8 cellular contexts compared by ENCODE assay signal in the genomic region with DNA sequence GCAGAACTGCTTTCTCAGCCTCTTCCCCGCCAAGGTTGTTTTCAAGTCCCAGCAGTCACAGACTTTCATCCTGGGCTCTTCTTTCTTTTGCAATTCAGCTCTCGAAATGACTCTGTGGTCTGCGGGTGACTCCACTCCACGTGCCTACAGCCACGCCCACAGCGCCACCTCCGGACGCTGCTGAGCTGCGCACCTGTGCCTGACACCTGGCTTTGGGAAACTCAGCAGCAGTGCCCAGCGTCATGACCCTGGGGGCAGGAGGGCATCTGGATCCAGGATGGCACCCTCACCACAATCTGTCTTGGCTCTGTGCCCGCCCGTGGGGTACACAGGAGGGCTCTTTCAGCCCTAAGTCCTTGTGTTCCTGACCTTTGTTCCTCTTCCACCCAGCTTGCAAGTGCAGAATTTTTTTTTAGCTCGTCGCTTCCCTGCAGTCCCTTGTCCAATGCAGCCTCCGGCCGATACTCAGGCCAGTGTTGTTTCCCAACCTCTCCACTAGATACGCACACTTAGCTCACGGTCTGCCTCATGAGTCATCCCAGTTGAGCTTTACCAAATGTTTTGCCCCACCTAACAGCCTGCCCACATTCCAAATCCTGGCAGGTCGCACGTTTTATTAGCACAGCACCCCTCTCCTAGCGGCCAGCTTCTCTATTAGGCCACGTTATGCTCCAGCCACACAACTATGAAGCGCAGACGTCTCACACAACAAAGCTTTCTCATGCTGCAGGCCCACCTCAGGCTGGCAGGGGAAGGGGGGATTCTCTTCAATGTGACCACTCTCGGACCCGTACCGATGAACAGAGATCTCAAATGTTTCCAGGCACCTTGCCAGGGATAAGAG. TPM values are rescaled to one million over a fixed set of nuclear protein-coding genes. Genes with fewer than 3 reads are reported as not detected.
A peak's percentile ranks its signal among the peaks of the same experiment; 100 is the strongest.
DNase-seq lines count a peak whose midpoint lies in the region; ATAC-seq lines count a peak whose summit lies in the region.

No MANE protein-coding gene starts in this region.

- DNase-seq in COLO668 (lab: John Stamatoyannopoulos, UW; ENCODE audit: unreplicated experiment) = peak; percentile 87
- DNase-seq in SKM-1 treated with dmso at 0.1 percent for 144 hours (lab: John Stamatoyannopoulos, UW; ENCODE audit: unreplicated experiment) = peak; percentile 89
- peak; percentile 65 for DNase-seq in activated naive CD8-positive, alpha-beta T cell treated with anti-CD3 and anti-CD28 coated beads, Interleukin-2, amount 50 U/mL, for 24 hours
- DNase-seq in islet precursor cell = peak; percentile 83
- peak; percentile 21 for DNase-seq in stimulated activated CD8-positive, alpha-beta memory T cell treated with anti-CD3 and anti-CD28 coated beads, Interleukin-12 subunit alpha, Interleukin-12 subunit beta, amount 100 ng/mL, for 4 hours (ENCODE audit: low read depth)
- DNase-seq in posterior vena cava (ENCODE audit: low spot score) = no peak
- no peak for DNase-seq in NCI-H82 (lab: John Stamatoyannopoulos, UW)

- peak; percentile 42 for ATAC-seq in HG02852 (IDR thresholded peaks at IDR 0.05; ENCODE audit: unreplicated experiment)
- ATAC-seq in activated naive CD8-positive, alpha-beta T cell treated with anti-CD3 and anti-CD28 coated beads, Interleukin-2, amount 50 U/mL, for 24 hours = peak; percentile 64

- H3K27me3 Mint-ChIP-seq in activated naive CD8-positive, alpha-beta T cell treated with anti-CD3 and anti-CD28 coated beads, Interleukin-2, amount 50 U/mL, for 24 hours = no peaks in the 10 kb centered on the region

- H3K4me1 Mint-ChIP-seq in activated naive CD8-positive, alpha-beta T cell treated with anti-CD3 and anti-CD28 coated beads, Interleukin-2, amount 50 U/mL, for 24 hours = peaks cover 29% of the 10 kb centered on the region

- H3K27ac Mint-ChIP-seq in activated naive CD8-positive, alpha-beta T cell treated with anti-CD3 and anti-CD28 coated beads, Interleukin-2, amount 50 U/mL, for 24 hours = peak overlapping the region; percentile 59

- H3K4me3 Mint-ChIP-seq in activated naive CD8-positive, alpha-beta T cell treated with anti-CD3 and anti-CD28 coated beads, Interleukin-2, amount 50 U/mL, for 24 hours = no peak overlapping the region

- no peaks in the 10 kb centered on the region for H3K9me3 Mint-ChIP-seq in activated naive CD8-positive, alpha-beta T cell treated with anti-CD3 and anti-CD28 coated beads, Interleukin-2, amount 50 U/mL, for 24 hours

- peaks cover 9% of the 10 kb centered on the region for H3K36me3 Mint-ChIP-seq in activated naive CD8-positive, alpha-beta T cell treated with anti-CD3 and anti-CD28 coated beads, Interleukin-2, amount 50 U/mL, for 24 hours (ENCODE audit: low read depth)

- intact Hi-C loops in posterior vena cava (cut with DNase I) = no loop called here

RNA-seq across cellular contexts. Expression of a gene that starts 6.5 kb away (rescaled TPM):
- 10 to 100 TPM; 18.6 to 22.6 TPM for total RNA-seq in posterior vena cava

RNA-seq across cellular contexts. Expression of a gene that starts 11.7 kb away (rescaled TPM):
- 10 to 100 TPM; 47.1 to 49.3 TPM for total RNA-seq in posterior vena cava

RNA-seq across cellular contexts. Expression of a gene that starts 19.8 kb away (rescaled TPM):
- 1 to 10 TPM; 2.0 to 2.3 TPM for total RNA-seq in posterior vena cava

RNA-seq across cellular contexts. Expression of a gene that starts 22.2 kb away (rescaled TPM):
- 10 to 100 TPM in 1 of 2 donors, 1 to 10 TPM in 1; 7.1 to 12.9 TPM for total RNA-seq in posterior vena cava

RNA-seq across cellular contexts. Expression of a gene that starts 45.3 kb away (rescaled TPM):
- total RNA-seq in posterior vena cava = 1 to 10 TPM; 1.2 to 1.8 TPM

Comparison
In these comparisons a context has a peak if more than half of its experiments do, and no peak if none do; other contexts are left out.
1. DNase-seq: peak in COLO668 (single experiment), SKM-1 treated with dmso at 0.1 percent for 144 hours (single experiment), activated naive CD8-positive, alpha-beta T cell treated with anti-CD3 and anti-CD28 coated beads, Interleukin-2, amount 50 U/mL, for 24 hours (single experiment), islet precursor cell (single experiment) and stimulated activated CD8-positive, alpha-beta memory T cell treated with anti-CD3 and anti-CD28 coated beads, Interleukin-12 subunit alpha, Interleukin-12 subunit beta, amount 100 ng/mL, for 4 hours (single experiment); none in posterior vena cava (single experiment) and NCI-H82 (single experiment).